In genomic region chr11:67056640-67057409, GRCh38 we compare ENCODE assay signal across 9 cellular contexts. TPM values are rescaled to one million over a fixed set of nuclear protein-coding genes. Genes with fewer than 3 reads are reported as not detected.
A peak's percentile ranks its signal among the peaks of the same experiment; 100 is the strongest.
DNase-seq lines count a peak whose midpoint lies in the region; ATAC-seq, FAIRE-seq and TF ChIP-seq lines count a peak whose summit lies in the region.
"Had no signal": no experiment of that assay in that cellular context is flagged by ENCODE, and none has a peak within 500 bp of the region (broad histone marks: within the 10 kb centered on the region; RNA-seq: fewer than 3 reads in every experiment).

Gene RHOD (plus strand): TSS chr11:67056847. CDS start chr11:67056903, 56 bp downstream.

- POLR2A ChIA-PET in activated B cell treated with CpG ODN at 0.5 μM for 24 hours (lab: Charles Lee) = interaction anchor here (0.6 kb wide), 1 partner anchor 157 kb away, joined by 3 read pairs; no protein-coding TSS in a partner anchor
- POLR2A ChIA-PET in H1 (lab: Charles Lee; ENCODE audit: partially characterized antibody) = interaction anchor here (0.8 to 2.9 kb wide), 7 partner anchors 9 to 222 kb away, joined by 3 to 16 read pairs (median 4); no protein-coding TSS in a partner anchor

- ATAC-seq in activated B cell treated with CpG ODN at 0.5 μM for 24 hours (ENCODE audit: low read depth) (peak; percentile 82), mucosa of descending colon (peak; percentile 75), GM21529 (IDR thresholded peaks at IDR 0.05; ENCODE audit: unreplicated experiment) (no peak), HG02678 (IDR thresholded peaks at IDR 0.05; ENCODE audit: unreplicated experiment) (no peak)

- H2BK12ac ChIP-seq in H1 (ENCODE audit: low read depth, low read length) = peak within 1 kb of the TSS; percentile 92; the same call in 1 of the 2 replicates

- H3K79me2 ChIP-seq in H1 (ENCODE audit: control insufficient read depth in 1 of 2, insufficient read depth in 2 of 2, low read length in 2 of 2) = no peaks in the 10 kb centered on the region

- DNase-seq in activated B cell treated with CpG ODN at 0.5 μM for 24 hours (peak; percentile 47), H1 (ENCODE audit: low read depth in 1 of 2, low spot score in 2 of 2) (peak in 1 of 2 experiments; percentile 86), mucosa of descending colon (peak; percentile 63 to 79 (median 67)), epidermal melanocyte (ENCODE audit: insufficient read length, low spot score) (no peak)

- H2AFZ ChIP-seq in H1 (ENCODE audit: low read length) = peak within 1 kb of the TSS; percentile 64; the same call in 1 of the 2 replicates

- H2BK15ac ChIP-seq in H1 (ENCODE audit: low read length) = peak within 1 kb of the TSS; percentile 98; the same call in 1 of the 2 replicates

- peak within 1 kb of the TSS; percentile 61; the same call in 1 of the 2 replicates for H2BK20ac ChIP-seq in H1 (ENCODE audit: low read length)

- TF ChIP-seq CTCF in activated B cell treated with CpG ODN at 0.5 μM for 24 hours (IDR thresholded peaks at IDR 0.05) = no peak
- TF ChIP-seq CTCF in H1 (IDR thresholded peaks at IDR 0.05; ENCODE audit: control extremely low read depth in 1 of 3, insufficient read depth in 1 of 3, low read depth in 1 of 3, low read length in 3 of 3) = no peak; a peak in 1 of 4 replicates
- TF ChIP-seq CTCF in mucosa of descending colon (IDR thresholded peaks at IDR 0.05) = no peak

- H3K4me3 ChIP-seq in GM08714 (ENCODE audit: low read length) = peak within 1 kb of the TSS; percentile 12; the same call in 1 of the 2 replicates
- H3K4me3 ChIP-seq in H1 (ENCODE audit: extremely low read depth in 1 of 4, insufficient read depth in 2 of 4, low read depth in 3 of 4, low read length in 4 of 4) = peak within 1 kb of the TSS; percentile 33 to 68 (median 42); a peak in 7 of 8 replicates
- H3K4me3 ChIP-seq in mucosa of descending colon = no peak within 1 kb of the TSS
- peak within 1 kb of the TSS; percentile 62 for H3K4me3 ChIP-seq in urinary bladder (ENCODE audit: low read depth, low read length)

- peak within 1 kb of the TSS; percentile 63 to 77 for H3K4me2 ChIP-seq in H1 (ENCODE audit: insufficient read depth in 1 of 2, low read depth in 2 of 2, low read length in 2 of 2)

- H3K9me3 ChIP-seq in H1 (ENCODE audit: insufficient read depth in 2 of 2, low read depth in 1 of 2, low read length in 1 of 2) = no peaks in the 10 kb centered on the region
- H3K9me3 ChIP-seq in mucosa of descending colon = no peaks in the 10 kb centered on the region

- intact Hi-C loops in activated B cell treated with CpG ODN at 0.5 μM for 24 hours (cut with micrococcal nuclease) = loop anchor here (2.0 kb wide), 1 partner anchor 14 kb away; no protein-coding TSS in a partner anchor
- intact Hi-C loops in mucosa of descending colon (cut with DNase I, micrococcal nuclease) = no loop called here

- no peak within 1 kb of the TSS for H3K27ac ChIP-seq in H1 (ENCODE audit: low read depth, low read length)
- no peak within 1 kb of the TSS for H3K27ac ChIP-seq in urinary bladder (ENCODE audit: low read depth)

- H2BK5ac ChIP-seq in H1 (ENCODE audit: low read depth, low read length) = peak within 1 kb of the TSS; percentile 22; the same call in 1 of the 2 replicates

- peak within 1 kb of the TSS in 1 of 4 experiments; percentile 26; a peak in 2 of 7 replicates for H3K9ac ChIP-seq in H1 (replicated peaks in 1 of 4; ENCODE audit: extremely low read depth in 1 of 4, low read depth in 3 of 4, low read length in 3 of 4)

- H3K9me3 Mint-ChIP-seq in activated B cell treated with CpG ODN at 0.5 μM for 24 hours = no peaks in the 10 kb centered on the region

- H4K20me1 ChIP-seq in H1 (replicated peaks in 1 of 2; ENCODE audit: control insufficient read depth in 1 of 2, insufficient read depth in 2 of 2, low read length in 2 of 2) = no peaks in the 10 kb centered on the region

- H3K27me3 Mint-ChIP-seq in activated B cell treated with CpG ODN at 0.5 μM for 24 hours = peaks cover 18% of the 10 kb centered on the region

- peaks cover 9% of the 10 kb centered on the region for H3K4me1 Mint-ChIP-seq in activated B cell treated with CpG ODN at 0.5 μM for 24 hours

- no peaks in the 10 kb centered on the region for H3K79me1 ChIP-seq in H1 (ENCODE audit: low read depth, low read length)

- TF ChIP-seq RAD21 in H1 (IDR thresholded peaks at IDR 0.05 in 1 of 2, conservative IDR thresholded peaks at IDR 0.05 in 1 of 2; ENCODE audit: low read depth in 2 of 2, low read length in 2 of 2) = no peak

- peak within 1 kb of the TSS; percentile 75 for H3K4me3 Mint-ChIP-seq in activated B cell treated with CpG ODN at 0.5 μM for 24 hours

- H3K23ac ChIP-seq in H1 (ENCODE audit: insufficient read length) = no peak within 1 kb of the TSS

- H3K4me1 ChIP-seq in H1 (replicated peaks in 1 of 4; ENCODE audit: control insufficient read depth in 3 of 4, insufficient read depth in 4 of 4, low read length in 3 of 4) = peaks cover 4 to 25% (median 15%) of the 10 kb centered on the region in 4 experiments
- H3K4me1 ChIP-seq in mucosa of descending colon (ENCODE audit: low read depth) = peaks cover 17% of the 10 kb centered on the region
- peaks cover 7% of the 10 kb centered on the region for H3K4me1 ChIP-seq in urinary bladder (ENCODE audit: insufficient read depth)

- TF ChIP-seq EP300 in H1 (IDR thresholded peaks at IDR 0.05; ENCODE audit: borderline replicate concordance in 1 of 2, low read depth in 2 of 2, low read length in 2 of 2) = no peak

- WGBS in H1 (ENCODE audit: extremely low coverage in 1 of 2, insufficient coverage in 1 of 2, insufficient read length in 1 of 2, insufficient replicate concordance in 2 of 2, low coverage in 1 of 2, low lambda C conversion rate in 2 of 2, missing lambda C conversion rate in 1 of 2), 2 experiments = 8% methylated on average over 40 of the region's 69 CpGs; no CpG with 5 or more reads in 1 of the 2 experiments
- WGBS in urinary bladder = 7% methylated on average over 69 of the region's 69 CpGs

- peak within 1 kb of the TSS; percentile 75 for H3K18ac ChIP-seq in H1 (ENCODE audit: extremely low read depth, low read length)

- H3K23me2 ChIP-seq in H1 (ENCODE audit: low read depth, low read length) = peaks cover 6% of the 10 kb centered on the region; the same call in 1 of the 2 replicates

- H3K27me3 ChIP-seq in H1 (replicated peaks in 1 of 4; ENCODE audit: control insufficient read depth in 3 of 4, extremely low read depth in 1 of 4, insufficient read depth in 3 of 4, low read length in 3 of 4) = peaks cover 0 to 13% (median 6%) of the 10 kb centered on the region in 4 experiments; a peak in 5 of 7 replicates

- no peak for FAIRE-seq in H1 (lab: Jason Lieb, UNC)

- CTCF ChIA-PET in activated B cell treated with CpG ODN at 0.5 μM for 24 hours (lab: Charles Lee) (no interaction called here), H1 (lab: Charles Lee; ENCODE audit: partially characterized antibody) (interaction anchor here (0.7 to 1.5 kb wide), 4 partner anchors 13 to 85 kb away, joined by 3 read pairs; no protein-coding TSS in a partner anchor)

- H4K8ac ChIP-seq in H1 (ENCODE audit: extremely low read depth, insufficient read depth, low read length) = peak within 1 kb of the TSS; percentile 29; the same call in 1 of the 2 replicates

- no peaks in the 10 kb centered on the region for H3K36me3 ChIP-seq in H1 (ENCODE audit: control insufficient read depth in 2 of 4, insufficient read depth in 4 of 4, low read length in 3 of 4)
- H3K36me3 ChIP-seq in mucosa of descending colon (ENCODE audit: low read depth) = no peaks in the 10 kb centered on the region
- H3K36me3 ChIP-seq in urinary bladder (ENCODE audit: insufficient read depth) = no peaks in the 10 kb centered on the region

- H3K4ac ChIP-seq in H1 (replicated peaks; ENCODE audit: insufficient read length, low read depth, low read length) = peak within 1 kb of the TSS; percentile 10

- H3K36me3 Mint-ChIP-seq in activated B cell treated with CpG ODN at 0.5 μM for 24 hours (ENCODE audit: low read depth) = no peaks in the 10 kb centered on the region

- no peak within 1 kb of the TSS for H3K14ac ChIP-seq in H1 (ENCODE audit: insufficient read length)

- no peak within 1 kb of the TSS for H4K5ac ChIP-seq in H1 (ENCODE audit: insufficient read length, low read depth, low read length)

- H2BK120ac ChIP-seq in H1 (replicated peaks; ENCODE audit: low read depth, low read length) = no peak within 1 kb of the TSS

- no peak for TF ChIP-seq POLR2A in H1 (IDR thresholded peaks at IDR 0.05; ENCODE audit: control extremely low read depth in 1 of 2, low read depth in 2 of 2, low read length in 2 of 2)

- no peak within 1 kb of the TSS for H3K56ac ChIP-seq in H1 (replicated peaks; ENCODE audit: insufficient read length, low read depth, low read length)

- H3K27ac Mint-ChIP-seq in activated B cell treated with CpG ODN at 0.5 μM for 24 hours = no peak within 1 kb of the TSS

- peak within 1 kb of the TSS; percentile 47; the same call in 1 of the 2 replicates for H2AK5ac ChIP-seq in H1 (ENCODE audit: low read depth, low read length)

- H4K91ac ChIP-seq in H1 (replicated peaks; ENCODE audit: insufficient read length, low read length) = peak within 1 kb of the TSS; percentile 34

TF ChIP-seq in H1, 55 proteins besides CTCF, POLR2A, EP300 and RAD21 (continues in another document):
- TF ChIP-seq CEBPB (IDR thresholded peaks at IDR 0.05; ENCODE audit: low read depth, low read length) (no peak), ZNF274 (IDR thresholded peaks at IDR 0.05; ENCODE audit: borderline replicate concordance, extremely low read depth, low read length) (no peak), GABPA (IDR thresholded peaks at IDR 0.05; ENCODE audit: borderline replicate concordance, insufficient read depth, low read length) (no peak), TEAD4 (IDR thresholded peaks at IDR 0.05; ENCODE audit: low read depth, low read length) (peak; percentile 90), CREB1 (IDR thresholded peaks at IDR 0.05) (no peak), SIX5 (IDR thresholded peaks at IDR 0.05; ENCODE audit: low read depth, low read length) (no peak), TAF7 (optimal IDR thresholded peaks at IDR 0.05; ENCODE audit: borderline replicate concordance, low read depth, low read length) (no peak), BRCA1 (IDR thresholded peaks at IDR 0.05; ENCODE audit: low read depth, low read length) (no peak), RXRA (IDR thresholded peaks at IDR 0.05; ENCODE audit: insufficient read depth, low read depth, low read length) (no peak), SUZ12 (IDR thresholded peaks at IDR 0.05; ENCODE audit: low read length) (no peak)

RNA-seq across cellular contexts. Expression of gene RHOD, which starts in this region (rescaled TPM):
- total RNA-seq in activated B cell treated with CpG ODN at 0.5 μM for 24 hours (0.32 TPM in 1 of 2 replicates, not detected in the other), mucosa of descending colon (1 to 10 TPM; 3.3 to 7.2 (median 3.9) TPM), urinary bladder (3.9 TPM)
- 10.5 and 12.1 TPM in 2 replicates for total RNA-seq in H1 (2021; fragmentation: NEBNext Ultra II Directional; extraction: Animal tissue kit (Norgen Biotek cat#: 25700))
- polyA plus RNA-seq in H1 (2011; rRNA removed) (17.6 and 23.7 TPM in 2 replicates), urinary bladder (10.1 TPM)
- polyA plus RNA-seq in H1 (2011; cell fraction: cytosol; rRNA removed) = 19.2 TPM
- 14.9 TPM for polyA plus RNA-seq in H1 (2011; cell fraction: nucleus; rRNA removed)
- polyA plus RNA-seq in H1 (2012, experiment 1 of 2) = 5.0 to 14.1 TPM (median 11.5 TPM) in 4 replicates
- 9.3 TPM for polyA plus RNA-seq in H1 (2012, experiment 2 of 2)
- polyA plus RNA-seq in H1 (2013, experiment 1 of 2) = 9.9 TPM
- polyA plus RNA-seq in H1 (2013, experiment 2 of 2) = 10.5 TPM
- polyA minus RNA-seq in H1 (2011; rRNA and poly(A)+ RNA removed) = 3.1 and 3.4 TPM in 2 replicates
- 5.1 TPM for polyA minus RNA-seq in H1 (2011; cell fraction: cytosol; rRNA and poly(A)+ RNA removed)
- 3.1 TPM for polyA minus RNA-seq in H1 (2011; cell fraction: nucleus; rRNA and poly(A)+ RNA removed)
- total RNA-seq: HT1080 had no signal

Comparison
In these comparisons a context has a peak if more than half of its experiments do, and no peak if none do; other contexts are left out.
1. Peak in DNase-seq and ATAC-seq in activated B cell treated with CpG ODN at 0.5 μM for 24 hours; RNA of the gene not detected or under 1 TPM.